1 cellular context compared by ENCODE assay signal in genomic region chr5:54384356-54384933, GRCh38.
TF ChIP-seq lines count a peak whose summit lies in the region.

No MANE protein-coding gene starts in this region.

TF ChIP-seq in GM23338, 12 proteins besides CTCF, POLR2A, EP300 and RAD21 (continued from another document):
- no peak for TF ChIP-seq ZNF462 (CRISPR knock-in tag; IDR thresholded peaks at IDR 0.05)
- no peak for TF ChIP-seq REST (IDR thresholded peaks at IDR 0.05; ENCODE audit: unreplicated experiment)
- no peak for TF ChIP-seq JUNB (IDR thresholded peaks at IDR 0.05; ENCODE audit: unreplicated experiment)
- no peak for TF ChIP-seq POLR2AphosphoS5 (IDR thresholded peaks at IDR 0.05; ENCODE audit: low read depth)
